8 cellular contexts compared by ENCODE assay signal in genomic region chr22:37681556-37682049, GRCh38. TPM values are rescaled to one million over a fixed set of nuclear protein-coding genes. Genes with fewer than 3 reads are reported as not detected.
DNase-seq lines count a peak whose midpoint lies in the region; ATAC-seq and TF ChIP-seq lines count a peak whose summit lies in the region.

No MANE protein-coding gene starts in this region.

- no peaks in the 10 kb centered on the region for H3K36me3 ChIP-seq in liver (ENCODE audit: control insufficient read depth in 4 of 4, insufficient read depth in 3 of 4, low read depth in 1 of 4, low read length in 3 of 4)

- no peaks in the 10 kb centered on the region for H3K27me3 ChIP-seq in liver (ENCODE audit: control insufficient read depth in 4 of 4, insufficient read depth in 4 of 4, low read length in 3 of 4)

- POLR2A ChIA-PET in WTC11 (lab: Charles Lee) = interaction anchor here (0.5 to 1.4 kb wide), 3 partner anchors 12 to 23 kb away, joined by 3 to 7 read pairs (median 3); partner anchors contain the start of gene PDXP

- CTCF ChIA-PET in WTC11 (lab: Charles Lee) = interaction anchor here (0.5 to 4.0 kb wide), 22 partner anchors 8 to 609 kb away, joined by 3 to 85 read pairs (median 6); partner anchors contain the start of genes ANKRD54, GCAT, GGA1 and PDXP

- H3K9ac ChIP-seq in liver (ENCODE audit: low read depth in 1 of 2, low read length in 2 of 2) = peak overlapping the region in 1 of 2 donors; percentile 26

- TF ChIP-seq CTCF in WTC11 (IDR thresholded peaks at IDR 0.05) (peak; percentile 68), cardiac fibroblast (IDR thresholded peaks at IDR 0.05; ENCODE audit: low read depth, low read length) (peak; percentile 98), liver (IDR thresholded peaks at IDR 0.05; ENCODE audit: low read depth, low read length, missing input control) (peak; percentile 93)

- peaks cover 3 to 39% (median 30%) of the 10 kb centered on the region in 4 donors for H3K4me1 ChIP-seq in liver (ENCODE audit: control insufficient read depth in 4 of 4, insufficient read depth in 4 of 4, low read length in 3 of 4)

- DNase-seq in NK-92 treated with Interleukin-12 subunit alpha and Interleukin-12 subunit beta, amount 100 ng/mL, for 24 hours (lab: John Stamatoyannopoulos, UW) = peak; percentile 60
- no peak for DNase-seq in NK-92 (lab: John Stamatoyannopoulos, UW; ENCODE audit: unreplicated experiment)
- DNase-seq in NCI-H2171 (lab: John Stamatoyannopoulos, UW) = peak; percentile 37
- DNase-seq in WTC11 (ENCODE audit: low spot score) = peak; percentile 84
- peak; percentile 84 to 90 for DNase-seq in cardiac fibroblast (ENCODE audit: low read depth in 2 of 2)
- peak in 2 of 3 donors; percentile 63 to 75 for DNase-seq in stimulated activated CD4-positive, alpha-beta T cell treated with anti-CD3 and anti-CD28 coated beads, TNF-alpha, amount 100 ng/mL, for 48 hours (ENCODE audit: low read depth in 3 of 3)

- no peak overlapping the region for H3K4me3 Mint-ChIP-seq in WTC11

- H3K27ac ChIP-seq in liver (ENCODE audit: low read depth in 1 of 2, low read length in 2 of 2) = no peak overlapping the region

- peaks cover 8% of the 10 kb centered on the region for H3K4me1 Mint-ChIP-seq in WTC11

- WGBS in liver = 16% methylated on average over 6 of the region's 6 CpGs

- no peak overlapping the region for H3K4me3 ChIP-seq in cardiac fibroblast (replicated peaks in 1 of 2; ENCODE audit: low read depth in 2 of 2, low read length in 2 of 2)
- no peak overlapping the region for H3K4me3 ChIP-seq in liver (ENCODE audit: low read depth in 1 of 3, low read length in 3 of 3)

- no peaks in the 10 kb centered on the region for H3K36me3 Mint-ChIP-seq in WTC11

- H3K9me3 ChIP-seq in liver (ENCODE audit: control insufficient read depth in 4 of 4, low read length in 3 of 4) = no peaks in the 10 kb centered on the region

- no peak overlapping the region for H3K27ac Mint-ChIP-seq in WTC11

- ATAC-seq in WTC11 = peak; percentile 54
- ATAC-seq in HG03280 (IDR thresholded peaks at IDR 0.05; ENCODE audit: unreplicated experiment) = no peak

- TF ChIP-seq RAD21 in liver (IDR thresholded peaks at IDR 0.05) = peak; percentile 93 to 96

- H3K9me3 Mint-ChIP-seq in WTC11 = no peaks in the 10 kb centered on the region

- H3K27me3 Mint-ChIP-seq in WTC11 (ENCODE audit: low read depth) = peaks cover 8% of the 10 kb centered on the region

TF ChIP-seq in WTC11, 78 proteins besides CTCF, POLR2A, EP300 and RAD21 (continues in another document):
- TF ChIP-seq ATF2 (CRISPR knock-in tag; IDR thresholded peaks at IDR 0.05; ENCODE audit: borderline replicate concordance, low read depth) = no peak
- TF ChIP-seq AFF4 (CRISPR knock-in tag; IDR thresholded peaks at IDR 0.05; ENCODE audit: borderline replicate concordance) = no peak
- no peak for TF ChIP-seq ZNF671 (CRISPR knock-in tag; IDR thresholded peaks at IDR 0.05)
- 0 out of 2 replicates have a peak, but pooled peaks have one; percentile 18 for TF ChIP-seq FOXK1 (CRISPR knock-in tag; IDR thresholded peaks at IDR 0.05)

TF ChIP-seq in liver, 16 proteins besides CTCF, POLR2A, EP300 and RAD21:
- TF ChIP-seq REST (IDR thresholded peaks at IDR 0.05) (no peak), RXRA (IDR thresholded peaks at IDR 0.05) (peak; percentile 92 to 99), SP1 (IDR thresholded peaks at IDR 0.05) (peak; percentile 65), HNF4G (IDR thresholded peaks at IDR 0.05) (peak; percentile 43), GABPA (IDR thresholded peaks at IDR 0.05 in 1 of 2, conservative IDR thresholded peaks at IDR 0.05 in 1 of 2) (peak in 1 of 2 donors; percentile 23), ATF3 (IDR thresholded peaks at IDR 0.05) (no peak), TAF1 (conservative IDR thresholded peaks at IDR 0.05) (no peak), NR2F2 (IDR thresholded peaks at IDR 0.05) (peak; percentile 43), YY1 (IDR thresholded peaks at IDR 0.05) (no peak), HNF4A (conservative IDR thresholded peaks at IDR 0.05) (peak; percentile 70 to 75)

RNA-seq across cellular contexts. Expression of gene NOL12, which starts 4.5 kb away (rescaled TPM):
- total RNA-seq in WTC11 (2021) = 20.3 to 24.9 TPM (median 22.0 TPM) in 3 replicates
- 10 to 100 TPM; 11.3 to 16.5 TPM for total RNA-seq in liver
- polyA plus RNA-seq in liver = 10 to 100 TPM in 1 of 2 donors, 1 to 10 TPM in 1; 6.9 to 11.6 TPM

RNA-seq across cellular contexts. Expression of gene LGALS1, which starts 6.2 kb away (rescaled TPM):
- 17.3 to 23.5 TPM (median 19.2 TPM) in 3 replicates for total RNA-seq in WTC11 (2021)
- total RNA-seq in liver = 10 to 100 TPM; 35.6 to 74.9 TPM
- 100 to 1,000 TPM; 108 to 138 TPM for polyA plus RNA-seq in liver

RNA-seq across cellular contexts. Expression of gene TRIOBP, which starts 15.2 kb away (rescaled TPM):
- total RNA-seq in WTC11 (2021) (54.0 to 58.9 TPM (median 56.8 TPM) in 3 replicates), liver (10 to 100 TPM; 24.8 to 41.1 TPM)
- 10 to 100 TPM in 1 of 2 donors, 1 to 10 TPM in 1; 4.8 to 18.3 TPM for polyA plus RNA-seq in liver

RNA-seq across cellular contexts. Expression of gene PDXP, which starts 23.1 kb away (rescaled TPM):
- total RNA-seq in WTC11 (2021) (36.1 to 42.5 TPM (median 42.3 TPM) in 3 replicates), liver (10 to 100 TPM; 23.4 to 32.4 TPM)
- polyA plus RNA-seq in liver = 10 to 100 TPM; 24.7 to 42.2 TPM

RNA-seq across cellular contexts. Expression of gene SH3BP1, which starts 42.1 kb away (rescaled TPM):
- total RNA-seq in WTC11 (2021) (35.4 to 39.4 TPM (median 36.6 TPM) in 3 replicates), liver (1 to 10 TPM; 3.8 to 8.2 TPM)
- polyA plus RNA-seq in liver = 1 to 10 TPM in 1 of 2 donors, under 1 TPM in 1; 0.24 to 1.7 TPM
